8 cellular contexts compared by ENCODE assay signal in the genomic region with DNA sequence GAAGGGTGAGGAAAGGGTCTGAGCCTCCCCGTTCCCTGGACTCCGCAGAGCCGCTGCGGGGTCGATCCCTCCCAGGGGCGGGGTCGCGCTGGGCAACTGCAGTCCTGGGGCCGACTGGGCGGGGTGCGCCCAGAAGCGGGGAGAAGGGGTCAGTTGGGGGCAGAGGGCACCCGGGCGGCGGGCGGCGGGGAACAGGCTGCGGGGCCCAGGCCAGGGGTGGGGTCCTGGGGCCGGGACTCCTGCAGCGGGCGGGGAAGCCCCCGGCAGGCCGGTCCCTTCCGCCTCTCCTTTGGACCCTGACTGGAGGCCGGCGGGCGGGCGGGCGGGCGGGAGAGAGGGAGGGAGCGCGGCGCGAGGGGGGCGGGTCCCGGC. TPM values are rescaled to one million over a fixed set of nuclear protein-coding genes. Genes with fewer than 3 reads are reported as not detected.
A peak's percentile ranks its signal among the peaks of the same experiment; 100 is the strongest.
DNase-seq lines count a peak whose midpoint lies in the region; ATAC-seq and TF ChIP-seq lines count a peak whose summit lies in the region.

No MANE protein-coding gene starts in this region.

- no peaks in the 10 kb centered on the region for H3K27me3 Mint-ChIP-seq in activated T-cell treated with anti-CD3 and anti-CD28 coated beads, Interleukin-2, amount 50 U/mL, for 24 hours

- H3K4me3 ChIP-seq in HL-60 (replicated peaks; ENCODE audit: insufficient read depth, low read length) (peak overlapping the region; percentile 67), astrocyte of the spinal cord (ENCODE audit: low read depth, low read length) (peak overlapping the region; percentile 97), right lobe of liver (peak overlapping the region; percentile 92 to 98 (median 94)), urinary bladder (ENCODE audit: low read depth, low read length) (peak overlapping the region; percentile 78)

- H3K36me3 ChIP-seq in right lobe of liver (no peaks in the 10 kb centered on the region), urinary bladder (ENCODE audit: insufficient read depth) (no peaks in the 10 kb centered on the region)

- ATAC-seq in right lobe of liver, result peak in 3 of 4 donors; percentile 61 to 71 (median 61)

- DNase-seq in activated T-cell treated with anti-CD3 and anti-CD28 coated beads, Interleukin-2, amount 50 U/mL, for 24 hours, result peak; percentile 88
- no peak for DNase-seq in activated T-cell treated with anti-CD3 and anti-CD28 coated beads, Interleukin-2, amount 50 U/mL, for 48 hours
- no peak for DNase-seq in HL-60 (ENCODE audit: low read depth in 1 of 2, low spot score in 1 of 2)
- DNase-seq in astrocyte of the spinal cord (ENCODE audit: low read depth, low spot score), result no peak
- DNase-seq in right lobe of liver, result peak in 2 of 3 donors; percentile 85 to 95
- DNase-seq in NCI-H1048 (lab: John Stamatoyannopoulos, UW), result no peak
- no peak for DNase-seq in GOT3 (lab: John Stamatoyannopoulos, UW)

- peak overlapping the region; percentile 98 for H3K27ac Mint-ChIP-seq in activated T-cell treated with anti-CD3 and anti-CD28 coated beads, Interleukin-2, amount 50 U/mL, for 24 hours

- 0% methylated on average over 2 of the region's 36 CpGs for WGBS in right lobe of liver (ENCODE audit: insufficient coverage, low coverage, low lambda C conversion rate, missing lambda C conversion rate)
- under 1% methylated on average over 30 of the region's 36 CpGs for WGBS in urinary bladder

- peaks cover 48% of the 10 kb centered on the region for H3K4me1 Mint-ChIP-seq in activated T-cell treated with anti-CD3 and anti-CD28 coated beads, Interleukin-2, amount 50 U/mL, for 24 hours (ENCODE audit: low read depth)

- H3K9me3 Mint-ChIP-seq in activated T-cell treated with anti-CD3 and anti-CD28 coated beads, Interleukin-2, amount 50 U/mL, for 24 hours, result no peaks in the 10 kb centered on the region

- H3K4me1 ChIP-seq in right lobe of liver (peaks cover 0 to 40% (median 11%) of the 10 kb centered on the region in 4 donors), urinary bladder (ENCODE audit: insufficient read depth) (no peaks in the 10 kb centered on the region)

- no peak for TF ChIP-seq POLR2A in right lobe of liver (IDR thresholded peaks at IDR 0.05)

- in situ Hi-C loops in astrocyte of the spinal cord (cut with HindIII; ENCODE audit: low sequenced_read_pairs), result no loop called here

- H3K27me3 ChIP-seq in HL-60 (ENCODE audit: insufficient read depth, poor library complexity, severe bottlenecking) (no peaks in the 10 kb centered on the region), right lobe of liver (no peaks in the 10 kb centered on the region)

- intact Hi-C loops in right lobe of liver (cut with DNase I), result loop anchor here in 1 of 2 donors (10.0 kb wide), 1 partner anchor 50 kb away; the partner anchor contains the start of gene DHRS11

- peak overlapping the region; percentile 96 for H3K4me3 Mint-ChIP-seq in activated T-cell treated with anti-CD3 and anti-CD28 coated beads, Interleukin-2, amount 50 U/mL, for 24 hours

- TF ChIP-seq CTCF in HL-60 (IDR thresholded peaks at IDR 0.05; ENCODE audit: insufficient read depth, low read length), result no peak
- TF ChIP-seq CTCF in astrocyte of the spinal cord (IDR thresholded peaks at IDR 0.05; ENCODE audit: low read depth, low read length), result no peak
- TF ChIP-seq CTCF in right lobe of liver (IDR thresholded peaks at IDR 0.05), result no peak

- H3K27ac ChIP-seq in HL-60 (replicated peaks) (peak overlapping the region; percentile 100), right lobe of liver (peak overlapping the region; percentile 92 to 98 (median 98)), urinary bladder (ENCODE audit: low read depth) (peak overlapping the region; percentile 98)

- no peaks in the 10 kb centered on the region for H3K9me3 ChIP-seq in right lobe of liver

- H3K36me3 Mint-ChIP-seq in activated T-cell treated with anti-CD3 and anti-CD28 coated beads, Interleukin-2, amount 50 U/mL, for 24 hours (ENCODE audit: low read depth), result peaks cover 63% of the 10 kb centered on the region

RNA-seq across cellular contexts. Expression of gene GGNBP2, which starts 0.4 kb away (rescaled TPM):
- total RNA-seq in right lobe of liver (10 to 100 TPM; 24.3 to 39.6 (median 35.3) TPM), urinary bladder (86.5 TPM)
- 46.4 TPM for polyA plus RNA-seq in urinary bladder

RNA-seq across cellular contexts. Expression of gene PIGW, which starts 10.3 kb away (rescaled TPM):
- 1 to 10 TPM; 3.0 to 6.1 (median 4.1) TPM for total RNA-seq in right lobe of liver
- total RNA-seq in urinary bladder, result 5.6 TPM
- polyA plus RNA-seq in urinary bladder, result 6.8 TPM

RNA-seq across cellular contexts. Expression of gene MYO19, which starts 10.4 kb away (rescaled TPM):
- 10 to 100 TPM; 20.6 to 40.5 (median 28.9) TPM for total RNA-seq in right lobe of liver
- 48.5 TPM for total RNA-seq in urinary bladder
- 20.2 TPM for polyA plus RNA-seq in urinary bladder

RNA-seq across cellular contexts. Expression of gene DHRS11, which starts 46.6 kb away (rescaled TPM):
- total RNA-seq in right lobe of liver (10 to 100 TPM in 3 of 6 experiments, 1 to 10 TPM in 3; 5.1 to 13.6 (median 9.3) TPM), urinary bladder (3.2 TPM)
- 9.4 TPM for polyA plus RNA-seq in urinary bladder

RNA-seq across cellular contexts. Expression of gene MRM1, which starts 56.3 kb away (rescaled TPM):
- total RNA-seq in right lobe of liver, result 1 to 10 TPM; 2.5 to 8.6 (median 6.0) TPM
- total RNA-seq in urinary bladder, result 3.0 TPM
- polyA plus RNA-seq in urinary bladder, result 7.9 TPM

Comparison
In these comparisons a context has a peak if more than half of its experiments do, and no peak if none do; other contexts are left out.
1. DNase-seq: peak in activated T-cell treated with anti-CD3 and anti-CD28 coated beads, Interleukin-2, amount 50 U/mL, for 24 hours (single experiment) and right lobe of liver (2 of 3); none in activated T-cell treated with anti-CD3 and anti-CD28 coated beads, Interleukin-2, amount 50 U/mL, for 48 hours (0 of 2), HL-60 (0 of 2), astrocyte of the spinal cord (single experiment), NCI-H1048 (single experiment) and GOT3 (single experiment).
2. Peak in every context shown above with its lines, with median percentiles within 50 percentile points of each other: H3K27ac ChIP-seq and H3K4me3 ChIP-seq.